In genomic region chr19:38729653-38730469, GRCh38 we compare ENCODE assay signal across 8 cellular contexts. TPM values are rescaled to one million over a fixed set of nuclear protein-coding genes. Genes with fewer than 3 reads are reported as not detected.
DNase-seq lines count a peak whose midpoint lies in the region; ATAC-seq and TF ChIP-seq lines count a peak whose summit lies in the region.

No MANE protein-coding gene starts in this region.

- no peaks in the 10 kb centered on the region for H3K27me3 ChIP-seq in prostate gland (replicated peaks; ENCODE audit: insufficient read depth)

- no peak for ATAC-seq in HG03025 (IDR thresholded peaks at IDR 0.05; ENCODE audit: low FRiP score, unreplicated experiment)

- no peaks in the 10 kb centered on the region for H3K4me1 ChIP-seq in prostate gland (replicated peaks)

- DNase-seq in Ammon's horn (ENCODE audit: low spot score) (peak; percentile 55), H4 (ENCODE audit: low spot score) (peak; percentile 68), OCI-M1 (lab: John Stamatoyannopoulos, UW) (peak; percentile 79), fibroblast of pulmonary artery (ENCODE audit: low read depth) (peak; percentile 57), prostate gland (ENCODE audit: low spot score) (peak; percentile 56), NCI-H1092 treated with DMSO at 0.1 percent for 48 hours (lab: John Stamatoyannopoulos, UW) (no peak)
- DNase-seq in activated T-cell treated with anti-CD3 and anti-CD28 coated beads, Interleukin-2, amount 50 U/mL, for 48 hours, result peak; percentile 84 to 88

- no peaks in the 10 kb centered on the region for H3K9me3 ChIP-seq in prostate gland

- TF ChIP-seq POLR2A in prostate gland (IDR thresholded peaks at IDR 0.05), result no peak

- peak overlapping the region in 1 of 2 donors; percentile 18 for H3K27ac ChIP-seq in prostate gland

- peaks cover 21 to 38% of the 10 kb centered on the region in 2 donors for H3K36me3 ChIP-seq in prostate gland

- whole genome bisulfite sequencing in prostate gland, result 68% methylated on average over 17 of the region's 17 CpGs

- H3K4me3 ChIP-seq in fibroblast of pulmonary artery (replicated peaks; ENCODE audit: low read depth, low read length) (no peak overlapping the region), prostate gland (no peak overlapping the region)

- TF ChIP-seq CTCF in fibroblast of pulmonary artery (IDR thresholded peaks at IDR 0.05; ENCODE audit: low read length, missing control alignments) (peak; percentile 81), prostate gland (IDR thresholded peaks at IDR 0.05) (peak; percentile 58 to 81 (median 70))

- intact Hi-C loops in prostate gland (cut with DNase I), result loop anchor here (5.0 to 10.0 kb wide), 3 partner anchors 93 to 205 kb away; partner anchors contain the start of genes ECH1, MRPS12 and SARS2

RNA-seq across cellular contexts. Expression of gene CAPN12, which starts 14.4 kb away (rescaled TPM):
- not detected in 2 replicates for total RNA-seq in H4 (2014; rRNA removed; shearing (Covaris generic))
- 1 to 10 TPM; 2.3 to 6.0 TPM for total RNA-seq in prostate gland

RNA-seq across cellular contexts. Expression of gene LGALS7, which starts 43.5 kb away (rescaled TPM):
- total RNA-seq in H4 (2014; rRNA removed; shearing (Covaris generic)), result not detected in 2 replicates
- not detected for total RNA-seq in prostate gland

RNA-seq across cellular contexts. Expression of gene LGALS7B, which starts 59.1 kb away (rescaled TPM):
- total RNA-seq in H4 (2014; rRNA removed; shearing (Covaris generic)), result not detected in 2 replicates
- 1 to 10 TPM; 3.8 to 9.8 TPM for total RNA-seq in prostate gland
